ENCODE assay signal across 25 cellular contexts in the genomic region with DNA sequence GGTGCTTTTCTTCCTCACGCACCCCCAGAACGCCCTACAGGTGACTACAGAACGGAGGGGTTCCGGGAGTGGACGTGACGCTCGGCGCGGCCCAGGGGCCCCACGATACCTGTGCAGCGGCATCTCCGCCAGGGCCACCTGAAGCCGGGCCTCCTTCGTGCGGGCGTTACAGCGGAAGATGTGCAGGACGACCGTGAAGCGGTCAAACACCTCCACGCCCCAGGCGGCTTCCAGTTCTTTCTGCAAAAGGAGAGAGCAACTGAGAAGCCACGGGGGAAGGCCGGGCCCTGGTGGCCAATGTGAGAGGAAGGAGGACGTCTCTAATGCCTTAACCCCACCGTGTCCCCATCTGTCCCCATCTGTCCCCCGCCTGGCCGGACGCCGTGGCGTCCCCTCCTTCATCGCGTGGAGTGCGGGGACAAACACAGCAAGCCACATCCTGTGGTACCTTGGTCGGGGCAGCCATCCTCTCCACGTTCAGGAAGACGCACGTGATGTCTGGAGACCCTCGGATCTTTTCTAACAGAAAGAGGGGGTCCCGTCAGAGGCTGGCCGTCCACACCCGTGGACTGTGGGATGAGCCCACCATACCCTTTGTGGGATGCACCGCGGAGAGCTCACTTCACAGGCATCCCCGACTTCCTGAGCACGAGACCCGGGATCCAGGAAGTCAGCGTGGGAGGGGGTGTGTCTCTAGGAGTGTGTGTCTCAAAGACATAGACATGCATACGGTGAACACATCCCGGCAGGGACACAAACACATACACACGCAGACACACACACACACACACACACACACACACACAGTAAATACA. TPM values are rescaled to one million over a fixed set of nuclear protein-coding genes. Genes with fewer than 3 reads are reported as not detected.
DNase-seq lines count a peak whose midpoint lies in the region; ATAC-seq and TF ChIP-seq lines count a peak whose summit lies in the region.
"Had no signal": no experiment of that assay in that cellular context is flagged by ENCODE, and none has a peak within 500 bp of the region (broad histone marks: within the 10 kb centered on the region; RNA-seq: fewer than 3 reads in every experiment).

No MANE protein-coding gene starts in this region.

- CTCF ChIA-PET in A673 (lab: Charles Lee) = no interaction called here
- CTCF ChIA-PET in Calu3 (lab: Charles Lee) = no interaction called here

- no peak overlapping the region for H3K27ac ChIP-seq in A673 (ENCODE audit: low read depth, low read length, poor library complexity, severe bottlenecking)
- H3K27ac ChIP-seq: foreskin keratinocyte, GM23248, parathyroid adenoma, SJSA1 had no signal

- peaks cover 40% of the 10 kb centered on the region for H3K36me3 Mint-ChIP-seq in Calu3 (ENCODE audit: insufficient read depth, unreplicated experiment)

- no peaks in the 10 kb centered on the region for H3K27me3 Mint-ChIP-seq in Calu3 (ENCODE audit: unreplicated experiment)
- H3K27me3 Mint-ChIP-seq: activated T-cell treated with anti-CD3 and anti-CD28 coated beads, Interleukin-2, amount 50 U/mL, for 24 hours; IgD-negative memory B cell had no signal

- ATAC-seq in left ventricle myocardium superior (no peak), GM21576 (IDR thresholded peaks at IDR 0.05; ENCODE audit: unreplicated experiment) (no peak), GM19463 (IDR thresholded peaks at IDR 0.05; ENCODE audit: unreplicated experiment) (no peak), HG02759 (IDR thresholded peaks at IDR 0.05; ENCODE audit: unreplicated experiment) (no peak)
- ATAC-seq: esophagus mucosa, foreskin keratinocyte had no signal

- H3K4me1 Mint-ChIP-seq in Calu3 (ENCODE audit: low read depth, unreplicated experiment) = no peaks in the 10 kb centered on the region
- H3K4me1 Mint-ChIP-seq: endodermal cell had no signal

- no peaks in the 10 kb centered on the region for H3K4me1 ChIP-seq in A673 (ENCODE audit: insufficient read depth, low read length, poor library complexity, severe bottlenecking)
- H3K4me1 ChIP-seq: foreskin keratinocyte, parathyroid adenoma had no signal

- BruUV-seq in A673 (replicated peaks; lab: Mats Ljungman, UMichigan) = TSS peak; percentile 31
- BruUV-seq in Calu3 (replicated peaks; lab: Mats Ljungman, UMichigan) = TSS peak; percentile 20

- H3K9me3 ChIP-seq in A673 (ENCODE audit: low read depth, low read length, poor library complexity, severe bottlenecking) = no peaks in the 10 kb centered on the region
- H3K9me3 ChIP-seq: SJSA1 had no signal

- no peak overlapping the region for H3K27ac Mint-ChIP-seq in Calu3 (ENCODE audit: unreplicated experiment)
- H3K27ac Mint-ChIP-seq: activated T-cell treated with anti-CD3 and anti-CD28 coated beads, Interleukin-2, amount 50 U/mL, for 24 hours; endodermal cell; IgD-negative memory B cell had no signal

- POLR2A ChIA-PET in A673 (lab: Charles Lee; ENCODE audit: low non-redundant PET) = no interaction called here

- peaks cover 49% of the 10 kb centered on the region for H3K36me3 ChIP-seq in A673 (ENCODE audit: insufficient read depth, low read length, poor library complexity, severe bottlenecking)

- no peak overlapping the region for H3K4me3 Mint-ChIP-seq in Calu3 (ENCODE audit: low read depth, unreplicated experiment)
- H3K4me3 Mint-ChIP-seq: activated T-cell treated with anti-CD3 and anti-CD28 coated beads, Interleukin-2, amount 50 U/mL, for 24 hours; endodermal cell; IgD-negative memory B cell; neural crest cell had no signal

- intact Hi-C loops in A673 (cut with micrococcal nuclease; ENCODE audit: unreplicated experiment) (no loop called here), Calu3 (cut with micrococcal nuclease; ENCODE audit: unreplicated experiment) (no loop called here), left ventricle myocardium superior (cut with micrococcal nuclease) (no loop called here), posterior cingulate gyrus (cut with DNase I) (no loop called here)

- peaks cover 3% of the 10 kb centered on the region for H3K9me3 Mint-ChIP-seq in Calu3 (ENCODE audit: low read depth, unreplicated experiment)
- H3K9me3 Mint-ChIP-seq: activated T-cell treated with anti-CD3 and anti-CD28 coated beads, Interleukin-2, amount 50 U/mL, for 24 hours; IgD-negative memory B cell had no signal

- no peak for TF ChIP-seq CTCF in A673 (conservative IDR thresholded peaks at IDR 0.05; ENCODE audit: low read depth, low read length)
- TF ChIP-seq CTCF in Calu3 (IDR thresholded peaks at IDR 0.05; ENCODE audit: unreplicated experiment) = no peak

- no peaks in the 10 kb centered on the region for H3K27me3 ChIP-seq in A673 (replicated peaks; ENCODE audit: insufficient read depth, low read depth, low read length, poor library complexity)
- H3K27me3 ChIP-seq: foreskin keratinocyte, SJSA1 had no signal

- H3K4me3 ChIP-seq in A673 (ENCODE audit: low read depth, low read length, poor library complexity, severe bottlenecking) = no peak overlapping the region
- H3K4me3 ChIP-seq: GM23248, SJSA1 had no signal

- DNase-seq in A673 (ENCODE audit: low spot score) (no peak), Calu3 (no peak), left ventricle myocardium superior (peak; percentile 28), posterior cingulate gyrus (peak in 7 of 10 donors; percentile 5 to 86 (median 25))
- DNase-seq in stimulated activated CD4-positive, alpha-beta T cell treated with anti-CD3 and anti-CD28 coated beads, Interleukin-2, amount 100 ng/mL, for 24 hours = no peak
- DNase-seq: activated CD8-positive, alpha-beta memory T cell treated with anti-CD3 and anti-CD28 coated beads for 24 hours; activated T-cell treated with anti-CD3 and anti-CD28 coated beads, Interleukin-2, amount 50 U/mL, for 24 hours; caudate nucleus; DMS153; endodermal cell; foreskin keratinocyte; GM23248; NCI-H146; NCI-H748 treated with DMSO at 0.1 percent for 48 hours; stimulated activated CD4-positive, alpha-beta T cell treated with anti-CD3 and anti-CD28 coated beads, Interleukin-4, amount 100 ng/mL, for 4 hours; T-helper 9 cell; trophoblast cell had no signal

RNA-seq across cellular contexts. Expression of a gene that starts 3.6 kb away (rescaled TPM):
- total RNA-seq in A673 (2021) (82.3 and 85.1 TPM in 2 replicates), Calu3 (2022) (30.2 and 32.9 TPM in 2 replicates), left ventricle myocardium superior (51.9 TPM)

RNA-seq across cellular contexts. Expression of a gene that starts 33.8 kb away (rescaled TPM):
- total RNA-seq in A673 (2021) = 60.9 and 72.7 TPM in 2 replicates
- 19.1 and 23.2 TPM in 2 replicates for total RNA-seq in Calu3 (2022)
- total RNA-seq in left ventricle myocardium superior = 6.8 TPM

Comparison
In these comparisons a context has a peak if more than half of its experiments do, and no peak if none do; other contexts are left out.
1. DNase-seq: peak in left ventricle myocardium superior (single experiment) and posterior cingulate gyrus (7 of 10); none in A673 (single experiment), Calu3 (single experiment) and stimulated activated CD4-positive, alpha-beta T cell treated with anti-CD3 and anti-CD28 coated beads, Interleukin-2, amount 100 ng/mL, for 24 hours (0 of 2).